11 cellular contexts compared by ENCODE assay signal in the genomic region with DNA sequence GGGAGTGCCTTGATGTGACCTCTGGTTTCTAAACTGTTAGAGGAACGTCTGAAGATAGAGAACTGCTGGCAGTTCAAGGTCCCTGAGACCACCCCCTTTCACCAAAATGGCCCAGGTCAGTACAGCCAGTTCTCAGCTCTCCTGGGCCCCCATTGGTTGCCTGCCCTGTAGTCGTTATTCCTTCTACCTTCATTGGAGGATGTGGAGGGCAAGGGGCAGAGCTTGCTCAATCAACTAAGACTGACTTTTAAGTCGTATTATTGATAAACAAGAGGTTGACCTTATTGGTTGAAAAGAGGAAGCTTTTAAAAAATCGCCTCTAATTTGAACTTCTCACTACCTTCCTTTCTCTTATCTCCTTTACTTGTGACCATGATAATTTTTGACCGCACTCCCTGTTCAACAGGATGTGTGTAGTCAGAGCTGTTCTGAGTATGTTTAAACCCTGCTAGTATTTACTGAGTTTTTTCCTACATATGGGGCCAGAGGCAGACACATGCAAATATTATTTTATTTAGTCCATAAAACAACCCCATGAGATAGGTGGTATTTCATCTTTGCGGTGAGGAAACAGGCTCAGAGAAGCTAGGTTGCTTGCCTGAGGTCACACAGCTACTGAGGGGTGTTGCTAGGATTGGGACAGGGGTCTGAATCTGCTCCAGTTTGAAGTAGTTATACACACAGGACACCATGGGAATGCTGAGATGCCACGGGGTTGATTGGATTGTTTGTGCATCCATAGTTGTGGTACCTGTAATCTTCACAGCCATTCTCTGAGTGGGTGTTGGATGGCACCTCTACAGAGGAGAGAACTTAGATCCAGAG. TPM values are rescaled to one million over a fixed set of nuclear protein-coding genes. Genes with fewer than 3 reads are reported as not detected.
DNase-seq lines count a peak whose midpoint lies in the region; ATAC-seq and TF ChIP-seq lines count a peak whose summit lies in the region.
"Had no signal": no experiment of that assay in that cellular context is flagged by ENCODE, and none has a peak within 500 bp of the region (broad histone marks: within the 10 kb centered on the region; RNA-seq: fewer than 3 reads in every experiment).

No MANE protein-coding gene starts in this region.

- H3K4me1 ChIP-seq in psoas muscle: peaks cover 76% of the 10 kb centered on the region

- TF ChIP-seq CTCF in psoas muscle (IDR thresholded peaks at IDR 0.05): no peak

- peaks cover 79% of the 10 kb centered on the region for H3K4me1 Mint-ChIP-seq in activated naive CD8-positive, alpha-beta T cell treated with anti-CD3 and anti-CD28 coated beads, Interleukin-2, amount 50 U/mL, for 24 hours

- H3K36me3 Mint-ChIP-seq in activated naive CD8-positive, alpha-beta T cell treated with anti-CD3 and anti-CD28 coated beads, Interleukin-2, amount 50 U/mL, for 24 hours (ENCODE audit: low read depth): peaks cover 2% of the 10 kb centered on the region

- H3K4me3 Mint-ChIP-seq in activated naive CD8-positive, alpha-beta T cell treated with anti-CD3 and anti-CD28 coated beads, Interleukin-2, amount 50 U/mL, for 24 hours: peak overlapping the region; percentile 31

- intact Hi-C loops in psoas muscle (cut with DNase I): loop anchor here (5.0 kb wide), 2 partner anchors 52 to 67 kb away; no protein-coding TSS in a partner anchor

- peak overlapping the region; percentile 99 for H3K27ac ChIP-seq in psoas muscle

- DNase-seq in activated naive CD8-positive, alpha-beta T cell treated with anti-CD3 and anti-CD28 coated beads, Interleukin-2, amount 50 U/mL, for 24 hours: no peak
- DNase-seq in psoas muscle (no peak), NCI-H82 (lab: John Stamatoyannopoulos, UW) (no peak), NCI-H2227 treated with DMSO at 0.1 percent for 48 hours (lab: John Stamatoyannopoulos, UW) (no peak), NCI-H2029 (lab: John Stamatoyannopoulos, UW) (no peak)
- no peak for DNase-seq in stimulated activated CD4-positive, alpha-beta T cell treated with anti-CD3 and anti-CD28 coated beads, Interleukin-2, amount 100 ng/mL, for 24 hours
- DNase-seq: NCI-H526 treated with DMSO at 0.1 percent for 48 hours; stimulated activated CD8-positive, alpha-beta memory T cell treated with anti-CD3 and anti-CD28 coated beads, Interleukin-4, amount 100 ng/mL, for 48 hours had no signal

- H3K27me3 Mint-ChIP-seq in activated naive CD8-positive, alpha-beta T cell treated with anti-CD3 and anti-CD28 coated beads, Interleukin-2, amount 50 U/mL, for 24 hours: no peaks in the 10 kb centered on the region

- H3K27me3 ChIP-seq in psoas muscle (ENCODE audit: insufficient read depth in 3 of 3, low read length in 2 of 3): no peaks in the 10 kb centered on the region

- peak; percentile 31 for ATAC-seq in GM18511 (IDR thresholded peaks at IDR 0.05; ENCODE audit: unreplicated experiment)
- peak; percentile 19 for ATAC-seq in HG02884 (IDR thresholded peaks at IDR 0.05; ENCODE audit: unreplicated experiment)
- no peak for ATAC-seq in activated naive CD8-positive, alpha-beta T cell treated with anti-CD3 and anti-CD28 coated beads, Interleukin-2, amount 50 U/mL, for 24 hours
- no peak for ATAC-seq in psoas muscle
- ATAC-seq: activated naive CD4-positive, alpha-beta T cell treated with anti-CD3 and anti-CD28 coated beads, Interleukin-2, amount 50 U/mL, for 72 hours had no signal

- H3K9me3 ChIP-seq in psoas muscle: no peaks in the 10 kb centered on the region

- WGBS in psoas muscle, 3 donors: 76 to 83% (median 80%) methylated on average over 7 of the region's 7 CpGs

- H3K36me3 ChIP-seq in psoas muscle (ENCODE audit: insufficient read depth in 1 of 2, low read depth in 1 of 2): peaks cover 0 to 15% of the 10 kb centered on the region in 2 donors

- no peaks in the 10 kb centered on the region for H3K9me3 Mint-ChIP-seq in activated naive CD8-positive, alpha-beta T cell treated with anti-CD3 and anti-CD28 coated beads, Interleukin-2, amount 50 U/mL, for 24 hours
- H3K9me3 Mint-ChIP-seq: activated naive CD4-positive, alpha-beta T cell treated with anti-CD3 and anti-CD28 coated beads, Interleukin-2, amount 50 U/mL, for 72 hours had no signal

- peak overlapping the region; percentile 91 for H3K4me3 ChIP-seq in psoas muscle

- H3K27ac Mint-ChIP-seq in activated naive CD8-positive, alpha-beta T cell treated with anti-CD3 and anti-CD28 coated beads, Interleukin-2, amount 50 U/mL, for 24 hours: peak overlapping the region; percentile 9
- H3K27ac Mint-ChIP-seq: activated naive CD4-positive, alpha-beta T cell treated with anti-CD3 and anti-CD28 coated beads, Interleukin-2, amount 50 U/mL, for 72 hours had no signal

RNA-seq across cellular contexts. Expression of a gene that starts 2.9 kb away (rescaled TPM):
- total RNA-seq in psoas muscle: 1 to 10 TPM; 5.1 to 7.6 (median 6.1) TPM
- 10 to 100 TPM in 1 of 3 donors, 1 to 10 TPM in 2; 2.4 to 11.4 (median 2.4) TPM for polyA plus RNA-seq in psoas muscle

RNA-seq across cellular contexts. Expression of a gene that starts 2.9 kb away (rescaled TPM):
- 100 to 1,000 TPM; 129 to 204 (median 139) TPM for total RNA-seq in psoas muscle
- polyA plus RNA-seq in psoas muscle: 100 to 1,000 TPM in 2 of 3 donors, 10 to 100 TPM in 1; 50.3 to 127 (median 110) TPM

Comparison
In these comparisons a context has a peak if more than half of its experiments do, and no peak if none do; other contexts are left out.
1. ATAC-seq: peak in GM18511 (single experiment) and HG02884 (single experiment); none in activated naive CD8-positive, alpha-beta T cell treated with anti-CD3 and anti-CD28 coated beads, Interleukin-2, amount 50 U/mL, for 24 hours (single experiment) and psoas muscle (0 of 4).